Comparison of ENCODE assay signal across 1 cellular context in genomic region chr5:72070519-72070918, GRCh38.
TF ChIP-seq lines count a peak whose summit lies in the region.

No MANE protein-coding gene starts in this region.

TF ChIP-seq in GM23338, 12 proteins besides CTCF, POLR2A, EP300 and RAD21 (continued from another document):
- TF ChIP-seq REST (IDR thresholded peaks at IDR 0.05; ENCODE audit: unreplicated experiment) (no peak), NANOG (IDR thresholded peaks at IDR 0.05; ENCODE audit: borderline replicate concordance) (no peak), CREB1 (CRISPR knock-in tag; IDR thresholded peaks at IDR 0.05; ENCODE audit: low read depth) (no peak), JUNB (IDR thresholded peaks at IDR 0.05; ENCODE audit: unreplicated experiment) (no peak), STAT1 (IDR thresholded peaks at IDR 0.05; ENCODE audit: unreplicated experiment) (no peak), ZNF114 (CRISPR knock-in tag; IDR thresholded peaks at IDR 0.05) (no peak), ZNF331 (CRISPR knock-in tag; IDR thresholded peaks at IDR 0.05; ENCODE audit: low read depth) (no peak), ZNF462 (CRISPR knock-in tag; IDR thresholded peaks at IDR 0.05) (no peak), EZH2phosphoT487 (IDR thresholded peaks at IDR 0.05; ENCODE audit: unreplicated experiment) (no peak)
